26 cellular contexts compared by ENCODE assay signal in genomic region chr22:47727656-47728055, GRCh38.
DNase-seq lines count a peak whose midpoint lies in the region; ATAC-seq, FAIRE-seq and TF ChIP-seq lines count a peak whose summit lies in the region.
"Had no signal": no experiment of that assay in that cellular context is flagged by ENCODE, and none has a peak within 500 bp of the region (broad histone marks: within the 10 kb centered on the region; RNA-seq: fewer than 3 reads in every experiment).

No MANE protein-coding gene starts in this region.

- peak overlapping the region; percentile 24; the same call in 1 of the 2 replicates for H3K18ac ChIP-seq in H1 (ENCODE audit: extremely low read depth, low read length)

- H2BK120ac ChIP-seq in H1 (replicated peaks; ENCODE audit: low read depth, low read length) = no peak overlapping the region

- H3K79me2 ChIP-seq in GM23338 (replicated peaks; ENCODE audit: insufficient read depth) = no peaks in the 10 kb centered on the region
- H3K79me2 ChIP-seq in H1 (ENCODE audit: control insufficient read depth in 1 of 2, insufficient read depth in 2 of 2, low read length in 2 of 2) = no peaks in the 10 kb centered on the region

- POLR2A ChIA-PET in H1 (lab: Charles Lee; ENCODE audit: partially characterized antibody) = no interaction called here

- DNase-seq in GM23338 (ENCODE audit: low spot score) (no peak), H1 (ENCODE audit: low read depth in 1 of 2, low spot score in 2 of 2) (no peak), breast epithelium (ENCODE audit: low spot score in 2 of 2) (no peak), erythroblast (lab: John Stamatoyannopoulos, UW) (no peak), foreskin fibroblast (no peak)
- DNase-seq: 8988T; ACHN; AML-193; BE2C; Calu3; CD4-positive, alpha-beta T cell; CD8-positive, alpha-beta memory T cell; DMS53; DMS79 treated with DMSO at 0.1 percent for 48 hours; GM23248; H7; HCEC 1CT had no signal

- H3K9ac ChIP-seq in HUES64 (ENCODE audit: low read depth, low read length) = no peak overlapping the region
- H3K9ac ChIP-seq in H1 (replicated peaks in 1 of 4; ENCODE audit: extremely low read depth in 1 of 4, low read depth in 3 of 4, low read length in 3 of 4) = no peak overlapping the region
- H3K9ac ChIP-seq in iPS-20b (ENCODE audit: low read depth, low read length) = no peak overlapping the region
- H3K9ac ChIP-seq: BLaER1 treated with 17β-estradiol and CSF1 and Interleukin-3, amounts not matched to agents 10 nM and 100 nM; GM23248 had no signal

- no peak for TF ChIP-seq POLR2A in H1 (IDR thresholded peaks at IDR 0.05; ENCODE audit: control extremely low read depth in 1 of 2, low read depth in 2 of 2, low read length in 2 of 2)
- TF ChIP-seq POLR2A in breast epithelium (IDR thresholded peaks at IDR 0.05) = no peak
- TF ChIP-seq POLR2A in erythroblast (IDR thresholded peaks at IDR 0.05; ENCODE audit: low read length) = no peak

- H2AK5ac ChIP-seq in H1 (ENCODE audit: low read depth, low read length) = no peak overlapping the region

- H3K14ac ChIP-seq in H1 (ENCODE audit: insufficient read length) = no peak overlapping the region

- no peak for TF ChIP-seq EP300 in H1 (IDR thresholded peaks at IDR 0.05; ENCODE audit: borderline replicate concordance in 1 of 2, low read depth in 2 of 2, low read length in 2 of 2)

- intact Hi-C loops in breast epithelium (cut with DNase I; ENCODE audit: low total_unique reads) = no loop called here

- no peaks in the 10 kb centered on the region for H3F3A ChIP-seq in GM23338 (replicated peaks; ENCODE audit: low read depth)

- no peak for TF ChIP-seq CTCF in GM23338 (conservative IDR thresholded peaks at IDR 0.05; ENCODE audit: low read depth in 2 of 2)
- no peak for TF ChIP-seq CTCF in H1 (IDR thresholded peaks at IDR 0.05; ENCODE audit: control extremely low read depth in 1 of 3, insufficient read depth in 1 of 3, low read depth in 1 of 3, low read length in 3 of 3)
- no peak for TF ChIP-seq CTCF in breast epithelium (IDR thresholded peaks at IDR 0.05)
- TF ChIP-seq CTCF in foreskin fibroblast (IDR thresholded peaks at IDR 0.05; ENCODE audit: low read depth, low read length) = no peak

- no peaks in the 10 kb centered on the region for H3K79me1 ChIP-seq in H1 (ENCODE audit: low read depth, low read length)

- no peak for TF ChIP-seq RAD21 in H1 (IDR thresholded peaks at IDR 0.05 in 1 of 2, conservative IDR thresholded peaks at IDR 0.05 in 1 of 2; ENCODE audit: low read depth in 2 of 2, low read length in 2 of 2)

- H3K36me3 Mint-ChIP-seq in GM23338 (ENCODE audit: low read depth) = peaks cover 21% of the 10 kb centered on the region
- H3K36me3 Mint-ChIP-seq: CD14-positive monocyte had no signal

- H4K20me1 ChIP-seq in GM23338 (replicated peaks; ENCODE audit: insufficient read depth) = no peaks in the 10 kb centered on the region
- H4K20me1 ChIP-seq in H1 (replicated peaks in 1 of 2; ENCODE audit: control insufficient read depth in 1 of 2, insufficient read depth in 2 of 2, low read length in 2 of 2) = no peaks in the 10 kb centered on the region
- H4K20me1 ChIP-seq: BLaER1 treated with 17β-estradiol and CSF1 and Interleukin-3, amounts not matched to agents 10 nM and 100 nM had no signal

- H4K5ac ChIP-seq in H1 (ENCODE audit: insufficient read length, low read depth, low read length) = no peak overlapping the region

- H3K4me2 ChIP-seq in GM23338 (no peak overlapping the region), H1 (ENCODE audit: insufficient read depth in 1 of 2, low read depth in 2 of 2, low read length in 2 of 2) (peak overlapping the region; percentile 8 to 22; a peak in 1 of 4 replicates)
- H3K4me2 ChIP-seq: A549; BLaER1 treated with 17β-estradiol and CSF1 and Interleukin-3, amounts not matched to agents 10 nM and 100 nM had no signal

- 57% methylated on average over 1 of the region's 1 CpG for WGBS in HUES64
- WGBS in H1 (ENCODE audit: extremely low coverage in 1 of 2, insufficient coverage in 1 of 2, insufficient read length in 1 of 2, insufficient replicate concordance in 2 of 2, low coverage in 1 of 2, low lambda C conversion rate in 2 of 2, missing lambda C conversion rate in 1 of 2), 2 experiments = 48% methylated on average over 1 of the region's 1 CpG; no CpG with 5 or more reads in 1 of the 2 experiments

- ATAC-seq in GM23338 (peak; percentile 62), HG03521 (IDR thresholded peaks at IDR 0.05; ENCODE audit: unreplicated experiment) (no peak)
- ATAC-seq: A549 had no signal

- H3K27ac ChIP-seq in GM23338 (ENCODE audit: low read depth) = no peak overlapping the region
- H3K27ac ChIP-seq in HUES64 (ENCODE audit: low read depth, low read length) = peak overlapping the region; percentile 66; the same call in 1 of the 2 replicates
- no peak overlapping the region for H3K27ac ChIP-seq in H1 (ENCODE audit: low read depth, low read length)
- H3K27ac ChIP-seq in iPS-20b (ENCODE audit: low read length) = no peak overlapping the region
- H3K27ac ChIP-seq in breast epithelium = no peak overlapping the region
- H3K27ac ChIP-seq: A549; BLaER1 treated with 17β-estradiol and CSF1 and Interleukin-3, amounts not matched to agents 10 nM and 100 nM; GM23248 had no signal

- no peaks in the 10 kb centered on the region for H3K4me1 ChIP-seq in GM23338 (ENCODE audit: insufficient read depth)
- peaks cover 22% of the 10 kb centered on the region for H3K4me1 ChIP-seq in HUES64 (ENCODE audit: insufficient read depth, low read length)
- peaks cover 0 to 3% (median under 1%) of the 10 kb centered on the region in 4 experiments; a peak in 2 of 7 replicates for H3K4me1 ChIP-seq in H1 (replicated peaks in 1 of 4; ENCODE audit: control insufficient read depth in 3 of 4, insufficient read depth in 4 of 4, low read length in 3 of 4)
- peaks cover 29% of the 10 kb centered on the region; the same call in 1 of the 2 replicates for H3K4me1 ChIP-seq in iPS-20b (ENCODE audit: insufficient read depth, low read length)
- no peaks in the 10 kb centered on the region for H3K4me1 ChIP-seq in breast epithelium
- H3K4me1 ChIP-seq: A549; BE2C; BLaER1 treated with 17β-estradiol and CSF1 and Interleukin-3, amounts not matched to agents 10 nM and 100 nM had no signal

- CTCF ChIA-PET in H1 (lab: Charles Lee; ENCODE audit: partially characterized antibody) = interaction anchor here (0.6 kb wide), 1 partner anchor 84 kb away, joined by 3 read pairs; no protein-coding TSS in a partner anchor

- H3K23me2 ChIP-seq in H1 (ENCODE audit: low read depth, low read length) = no peaks in the 10 kb centered on the region

- peaks cover 33% of the 10 kb centered on the region for H3K4me1 Mint-ChIP-seq in GM23338
- H3K4me1 Mint-ChIP-seq: CD14-positive monocyte; CD8-positive, alpha-beta memory T cell had no signal

- H3K36me3 ChIP-seq in GM23338 (ENCODE audit: insufficient read depth) = peaks cover 8% of the 10 kb centered on the region; the same call in 1 of the 2 replicates
- H3K36me3 ChIP-seq in HUES64 (ENCODE audit: insufficient read depth, low read length) = no peaks in the 10 kb centered on the region
- H3K36me3 ChIP-seq in H1 (ENCODE audit: control insufficient read depth in 2 of 4, insufficient read depth in 4 of 4, low read length in 3 of 4) = no peaks in the 10 kb centered on the region; a peak in 1 of 8 replicates
- H3K36me3 ChIP-seq in iPS-20b (ENCODE audit: insufficient read depth, low read depth, low read length) = no peaks in the 10 kb centered on the region
- no peaks in the 10 kb centered on the region for H3K36me3 ChIP-seq in breast epithelium
- H3K36me3 ChIP-seq: BE2C; BLaER1 treated with 17β-estradiol and CSF1 and Interleukin-3, amounts not matched to agents 10 nM and 100 nM had no signal

- no peaks in the 10 kb centered on the region for H3K27me3 Mint-ChIP-seq in GM23338 (ENCODE audit: insufficient read depth, low read depth, poor library complexity)

- no peak for FAIRE-seq in H1 (lab: Jason Lieb, UNC)
- FAIRE-seq: A549, G401.6, GM12892, GM19239 had no signal

- H3K9me3 Mint-ChIP-seq in GM23338 = peaks cover 34% of the 10 kb centered on the region

- H3K27me3 ChIP-seq in GM23338 (ENCODE audit: insufficient read depth) (no peaks in the 10 kb centered on the region), HUES64 (ENCODE audit: insufficient read depth, low read length) (no peaks in the 10 kb centered on the region), H1 (replicated peaks in 1 of 4; ENCODE audit: control insufficient read depth in 3 of 4, extremely low read depth in 1 of 4, insufficient read depth in 3 of 4, low read length in 3 of 4) (no peaks in the 10 kb centered on the region), iPS-20b (ENCODE audit: insufficient read depth, low read length) (no peaks in the 10 kb centered on the region), breast epithelium (peaks cover 0 to 3% of the 10 kb centered on the region in 2 donors)
- H3K27me3 ChIP-seq: BE2C; BLaER1 treated with 17β-estradiol and CSF1 and Interleukin-3, amounts not matched to agents 10 nM and 100 nM had no signal

- no peak overlapping the region; the same call in 1 of the 2 replicates for H2BK5ac ChIP-seq in H1 (ENCODE audit: low read depth, low read length)

- no peak overlapping the region for H4K91ac ChIP-seq in H1 (replicated peaks; ENCODE audit: insufficient read length, low read length)

- H2BK15ac ChIP-seq in H1 (ENCODE audit: low read length) = no peak overlapping the region

- H3K9me2 ChIP-seq in GM23338 (ENCODE audit: insufficient read depth) = no peaks in the 10 kb centered on the region

- H2BK12ac ChIP-seq in H1 (ENCODE audit: low read depth, low read length) = no peak overlapping the region

- no peak overlapping the region for H4K8ac ChIP-seq in H1 (ENCODE audit: extremely low read depth, insufficient read depth, low read length)

- no peak overlapping the region for H3K56ac ChIP-seq in H1 (replicated peaks; ENCODE audit: insufficient read length, low read depth, low read length)

- H3K23ac ChIP-seq in H1 (ENCODE audit: insufficient read length) = no peak overlapping the region

- H3K4me3 ChIP-seq in GM23338 = no peak overlapping the region
- H3K4me3 ChIP-seq in HUES64 (ENCODE audit: low read length) = no peak overlapping the region
- H3K4me3 ChIP-seq in H1 (ENCODE audit: extremely low read depth in 1 of 4, insufficient read depth in 2 of 4, low read depth in 3 of 4, low read length in 4 of 4) = no peak overlapping the region
- peak overlapping the region; percentile 14; the same call in 1 of the 2 replicates for H3K4me3 ChIP-seq in iPS-20b (ENCODE audit: low read length)
- H3K4me3 ChIP-seq in breast epithelium = no peak overlapping the region
- H3K4me3 ChIP-seq in foreskin fibroblast (ENCODE audit: low read depth in 1 of 2, low read length in 2 of 2) = no peak overlapping the region
- H3K4me3 ChIP-seq: A549; BLaER1 treated with 17β-estradiol and CSF1 and Interleukin-3, amounts not matched to agents 10 nM and 100 nM; GM23248 had no signal

- no peak overlapping the region for H2BK20ac ChIP-seq in H1 (ENCODE audit: low read length)

- H3K4me3 Mint-ChIP-seq in GM23338 = no peak overlapping the region
- H3K4me3 Mint-ChIP-seq: CD14-positive monocyte; CD4-positive, alpha-beta T cell; CD8-positive, alpha-beta memory T cell had no signal

- H2AFZ ChIP-seq in GM23338 (no peak overlapping the region), H1 (ENCODE audit: low read length) (no peak overlapping the region)
- H2AFZ ChIP-seq: GM23248 had no signal

- no peak overlapping the region for H3K4ac ChIP-seq in H1 (replicated peaks; ENCODE audit: insufficient read length, low read depth, low read length)

- H3K9me3 ChIP-seq in HUES64 (ENCODE audit: insufficient read depth, low read depth, low read length) (peaks cover 18% of the 10 kb centered on the region), H1 (ENCODE audit: insufficient read depth in 2 of 2, low read depth in 1 of 2, low read length in 1 of 2) (peaks cover 10 to 13% of the 10 kb centered on the region in 2 experiments), iPS-20b (ENCODE audit: insufficient read depth, low read depth, low read length) (peaks cover 22% of the 10 kb centered on the region), breast epithelium (peaks cover 0 to 14% of the 10 kb centered on the region in 2 donors)
- H3K9me3 ChIP-seq: BE2C had no signal

- peak overlapping the region; percentile 15; the same call in 1 of the 2 replicates for H3K27ac Mint-ChIP-seq in GM23338
- H3K27ac Mint-ChIP-seq: CD14-positive monocyte; CD4-positive, alpha-beta T cell; CD8-positive, alpha-beta memory T cell had no signal
